Comparison of ENCODE assay signal across 36 cellular contexts in genomic region chrX:104987063-104987462, GRCh38.
DNase-seq lines count a peak whose midpoint lies in the region; ATAC-seq and TF ChIP-seq lines count a peak whose summit lies in the region.
"Had no signal": no experiment of that assay in that cellular context is flagged by ENCODE, and none has a peak within 500 bp of the region (broad histone marks: within the 10 kb centered on the region; RNA-seq: fewer than 3 reads in every experiment).

No MANE protein-coding gene starts in this region.

- H3F3A ChIP-seq in PC-3 (ENCODE audit: low read length, unreplicated experiment) = no peaks in the 10 kb centered on the region

- H3K27ac Mint-ChIP-seq in activated T-cell treated with anti-CD3 and anti-CD28 coated beads, Interleukin-2, amount 50 U/mL, for 24 hours = no peak overlapping the region
- H3K27ac Mint-ChIP-seq: activated naive CD8-positive, alpha-beta T cell; CD14-positive monocyte; memory B cell; neural progenitor cell; stimulated activated naive CD8-positive, alpha-beta T cell treated with anti-CD3 and anti-CD28 coated beads, Interleukin-15, Interleukin-2, amounts not matched to agents 100 ng/mL and 50 ng/mL, for 24 hours had no signal

- H3K4me3 ChIP-seq in PC-3 (ENCODE audit: low read length) (no peak overlapping the region), epithelial cell of esophagus (ENCODE audit: low read length) (no peak overlapping the region), upper lobe of left lung (no peak overlapping the region)
- H3K4me3 ChIP-seq: colonic mucosa, neural progenitor cell, thoracic aorta, vagina had no signal

- no peak overlapping the region for H2AFZ ChIP-seq in PC-3 (ENCODE audit: low read length)
- H2AFZ ChIP-seq: neural progenitor cell had no signal

- H3K27ac ChIP-seq in PC-3 (ENCODE audit: low read length) (peak overlapping the region; percentile 39), upper lobe of left lung (no peak overlapping the region)
- H3K27ac ChIP-seq: colonic mucosa, KMS-11, neural progenitor cell, thoracic aorta, vagina, VCaP had no signal

- H3K27me3 ChIP-seq in PC-3 (ENCODE audit: low read length) (no peaks in the 10 kb centered on the region), upper lobe of left lung (no peaks in the 10 kb centered on the region)
- H3K27me3 ChIP-seq: colonic mucosa, neural progenitor cell, vagina had no signal

- POLR2A ChIA-PET in PC-3 (lab: Charles Lee; ENCODE audit: unreplicated experiment) = no interaction called here

- no peak for TF ChIP-seq POLR2A in upper lobe of left lung (IDR thresholded peaks at IDR 0.05)

- H4K20me1 ChIP-seq in PC-3 (ENCODE audit: low read length) = no peaks in the 10 kb centered on the region

- H3K9me2 ChIP-seq in PC-3 (replicated peaks; ENCODE audit: low read length) = no peaks in the 10 kb centered on the region

- H3K4me3 Mint-ChIP-seq in activated T-cell treated with anti-CD3 and anti-CD28 coated beads, Interleukin-2, amount 50 U/mL, for 24 hours = no peak overlapping the region
- H3K4me3 Mint-ChIP-seq: activated naive CD8-positive, alpha-beta T cell; CD14-positive monocyte; memory B cell; neural progenitor cell; stimulated activated naive CD8-positive, alpha-beta T cell treated with anti-CD3 and anti-CD28 coated beads, Interleukin-15, Interleukin-2, amounts not matched to agents 100 ng/mL and 50 ng/mL, for 24 hours had no signal

- H3K9ac ChIP-seq in PC-3 (ENCODE audit: low read length) = no peak overlapping the region
- H3K9ac ChIP-seq: KMS-11, neural progenitor cell had no signal

- no peaks in the 10 kb centered on the region for H3K4me1 Mint-ChIP-seq in activated T-cell treated with anti-CD3 and anti-CD28 coated beads, Interleukin-2, amount 50 U/mL, for 24 hours (ENCODE audit: low read depth)
- H3K4me1 Mint-ChIP-seq: CD14-positive monocyte, memory B cell had no signal

- peaks cover 7% of the 10 kb centered on the region for H3K27me3 Mint-ChIP-seq in activated T-cell treated with anti-CD3 and anti-CD28 coated beads, Interleukin-2, amount 50 U/mL, for 24 hours
- H3K27me3 Mint-ChIP-seq: memory B cell; stimulated activated naive CD8-positive, alpha-beta T cell treated with anti-CD3 and anti-CD28 coated beads, Interleukin-15, Interleukin-2, amounts not matched to agents 100 ng/mL and 50 ng/mL, for 24 hours had no signal

- intact Hi-C loops in PC-3 (cut with micrococcal nuclease) = loop anchor here (2.0 kb wide), 1 partner anchor 150 kb away; no protein-coding TSS in a partner anchor

- no peaks in the 10 kb centered on the region for H3K79me2 ChIP-seq in PC-3 (ENCODE audit: low read length)

- peaks cover 19% of the 10 kb centered on the region for H3K4me1 ChIP-seq in PC-3 (ENCODE audit: insufficient read depth, low read length)
- no peaks in the 10 kb centered on the region for H3K4me1 ChIP-seq in upper lobe of left lung
- H3K4me1 ChIP-seq: colonic mucosa, neural progenitor cell, vagina had no signal

- CTCF ChIA-PET in PC-3 (lab: Charles Lee) = interaction anchor here (0.6 kb wide), 1 partner anchor 66 kb away, joined by 3 read pairs; no protein-coding TSS in a partner anchor

- H3K9me3 Mint-ChIP-seq in activated T-cell treated with anti-CD3 and anti-CD28 coated beads, Interleukin-2, amount 50 U/mL, for 24 hours = no peaks in the 10 kb centered on the region
- H3K9me3 Mint-ChIP-seq: CD14-positive monocyte; memory B cell; neural progenitor cell; stimulated activated naive CD8-positive, alpha-beta T cell treated with anti-CD3 and anti-CD28 coated beads, Interleukin-15, Interleukin-2, amounts not matched to agents 100 ng/mL and 50 ng/mL, for 24 hours had no signal

- H3K4me2 ChIP-seq in PC-3 (ENCODE audit: low read length) = peak overlapping the region; percentile 55
- H3K4me2 ChIP-seq: KMS-11, neural progenitor cell had no signal

- DNase-seq in COLO829 (ENCODE audit: low spot score) (peak; percentile 13), PC-3 (peak; percentile 91), epithelial cell of esophagus (ENCODE audit: low read depth) (peak; percentile 39), kidney tubule cell (ENCODE audit: low spot score) (peak; percentile 83), upper lobe of left lung (no peak)
- no peak for DNase-seq in activated T-cell treated with anti-CD3 and anti-CD28 coated beads, Interleukin-2, amount 50 U/mL, for 24 hours
- no peak for DNase-seq in activated CD4-positive, alpha-beta T cell treated with anti-CD3 and anti-CD28 coated beads for 1 hour
- DNase-seq: activated CD4-positive, alpha-beta T cell treated with anti-CD3 and anti-CD28 coated beads for 48 hours; activated CD8-positive, alpha-beta memory T cell treated with anti-CD3 and anti-CD28 coated beads for 24 hours; activated T-cell treated with anti-CD3 and anti-CD28 coated beads for 4 hours; Calu3; colonic mucosa; DMS79 treated with DMSO at 0.1 percent for 48 hours; effector memory CD4-positive, alpha-beta T cell; GF-D8; NCI-H1436 treated with DMSO at 0.1 percent for 48 hours; NCI-H2081 treated with DMSO at 0.1 percent for 48 hours; NCI-H345; NCI-H69; right cardiac atrium; RPMI8226; stimulated activated CD4-positive, alpha-beta T cell treated with anti-CD3 and anti-CD28 coated beads, Interleukin-2, amount 100 ng/mL, for 24 hours; stimulated activated CD8-positive, alpha-beta memory T cell treated with anti-CD3 and anti-CD28 coated beads, Interleukin-4, amount 100 ng/mL, for 48 hours; T1000 had no signal

- no TSS peak for BruUV-seq in PC-3 (replicated peaks; lab: Mats Ljungman, UMichigan)

- ATAC-seq in PC-3 (peak; percentile 99), upper lobe of left lung (ENCODE audit: low FRiP score in 2 of 2) (no peak), HG02588 (IDR thresholded peaks at IDR 0.05; ENCODE audit: unreplicated experiment) (no peak)
- ATAC-seq: esophagus mucosa, left lobe of liver, right cardiac atrium had no signal

- H3K9me3 ChIP-seq in PC-3 (ENCODE audit: low read length) = no peaks in the 10 kb centered on the region
- no peaks in the 10 kb centered on the region for H3K9me3 ChIP-seq in upper lobe of left lung
- H3K9me3 ChIP-seq: colonic mucosa, thoracic aorta, vagina had no signal

- H3K36me3 ChIP-seq in PC-3 (ENCODE audit: low read depth, low read length) (no peaks in the 10 kb centered on the region), upper lobe of left lung (no peaks in the 10 kb centered on the region)
- H3K36me3 ChIP-seq: colonic mucosa, neural progenitor cell, thoracic aorta, vagina had no signal

- TF ChIP-seq CTCF in PC-3 (conservative IDR thresholded peaks at IDR 0.05; ENCODE audit: low read depth, low read length) (no peak), epithelial cell of esophagus (IDR thresholded peaks at IDR 0.05; ENCODE audit: insufficient read depth, low read depth, low read length, missing control alignments) (no peak), upper lobe of left lung (IDR thresholded peaks at IDR 0.05) (no peak)

- TF ChIP-seq EP300 in upper lobe of left lung (IDR thresholded peaks at IDR 0.05) = no peak

- H3K36me3 Mint-ChIP-seq in activated T-cell treated with anti-CD3 and anti-CD28 coated beads, Interleukin-2, amount 50 U/mL, for 24 hours (ENCODE audit: low read depth) = no peaks in the 10 kb centered on the region
- H3K36me3 Mint-ChIP-seq: activated naive CD8-positive, alpha-beta T cell; CD14-positive monocyte; memory B cell; neural progenitor cell had no signal

Comparison
In these comparisons a context has a peak if more than half of its experiments do, and no peak if none do; other contexts are left out.
1. DNase-seq: peak in COLO829 (single experiment), PC-3 (single experiment), epithelial cell of esophagus (single experiment) and kidney tubule cell (single experiment); none in upper lobe of left lung (0 of 2), activated T-cell treated with anti-CD3 and anti-CD28 coated beads, Interleukin-2, amount 50 U/mL, for 24 hours (single experiment) and activated CD4-positive, alpha-beta T cell treated with anti-CD3 and anti-CD28 coated beads for 1 hour (single experiment).